16 cellular contexts compared by ENCODE assay signal in the genomic region with DNA sequence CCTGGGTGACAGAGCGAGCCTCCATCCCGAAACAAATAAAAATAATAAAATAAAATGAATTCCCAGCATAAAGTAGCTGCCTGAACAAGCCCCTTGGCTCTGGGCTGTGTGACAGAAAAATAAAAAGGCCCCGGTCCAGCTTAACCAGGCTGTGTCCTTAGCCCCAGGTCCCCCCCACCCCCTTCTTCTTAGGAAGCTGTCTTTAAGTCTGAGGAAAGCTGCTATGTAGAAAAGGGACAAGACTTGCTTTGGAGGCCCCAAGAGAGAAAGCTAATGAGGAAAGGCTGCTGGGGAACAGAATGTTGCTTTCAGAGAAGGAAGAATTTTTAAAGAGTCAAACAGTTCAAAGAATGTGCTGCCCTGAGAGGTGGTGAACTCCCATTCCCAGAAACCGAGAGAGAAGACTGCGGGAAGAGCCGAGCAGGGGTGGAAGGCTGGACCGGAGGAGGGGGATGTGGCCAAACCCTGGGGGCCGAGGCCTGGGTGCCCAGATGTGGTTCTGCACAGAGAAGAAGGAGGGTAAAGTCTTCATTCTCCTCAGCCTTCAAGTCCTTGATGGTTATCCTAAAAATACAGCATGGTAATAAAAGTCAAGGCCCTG.
DNase-seq lines count a peak whose midpoint lies in the region; ATAC-seq and TF ChIP-seq lines count a peak whose summit lies in the region.
"Had no signal": no experiment of that assay in that cellular context is flagged by ENCODE, and none has a peak within 500 bp of the region (broad histone marks: within the 10 kb centered on the region; RNA-seq: fewer than 3 reads in every experiment).

No MANE protein-coding gene starts in this region.

- intact Hi-C loops in activated CD4-positive, alpha-beta memory T cell treated with anti-CD3 and anti-CD28 coated beads for 36 hours (cut with micrococcal nuclease) = no loop called here

- ATAC-seq in HG03025 (IDR thresholded peaks at IDR 0.05; ENCODE audit: low FRiP score, unreplicated experiment) = no peak
- no peak for ATAC-seq in naive thymus-derived CD8-positive, alpha-beta T cell
- ATAC-seq: activated T-cell treated with anti-CD3 and anti-CD28 coated beads, Interleukin-2, amount 50 U/mL, for 72 hours had no signal

- H3K4me1 Mint-ChIP-seq in HFFc6 (ENCODE audit: low read depth) (peaks cover 47% of the 10 kb centered on the region), endodermal cell (peaks cover 6% of the 10 kb centered on the region)
- H3K4me1 Mint-ChIP-seq in activated CD4-positive, alpha-beta memory T cell treated with anti-CD3 and anti-CD28 coated beads for 36 hours (ENCODE audit: low read depth) = no peaks in the 10 kb centered on the region
- H3K4me1 Mint-ChIP-seq in naive thymus-derived CD8-positive, alpha-beta T cell = peaks cover 0 to 9% (median 0%) of the 10 kb centered on the region in 4 donors

- no peak overlapping the region for H2BK15ac ChIP-seq in mesenchymal stem cell (ENCODE audit: low read depth, poor library complexity, severe bottlenecking)

- H3K27ac ChIP-seq in endodermal cell (ENCODE audit: low read depth, low read length) (peak overlapping the region; percentile 29), mesenchymal stem cell (ENCODE audit: low read length, poor library complexity, severe bottlenecking) (no peak overlapping the region), stomach smooth muscle (ENCODE audit: low read length) (peak overlapping the region; percentile 60)
- H3K27ac ChIP-seq: epithelial cell of prostate had no signal

- no peak overlapping the region for H4K91ac ChIP-seq in mesenchymal stem cell (ENCODE audit: low read length)

- peaks cover 3% of the 10 kb centered on the region for H3K4me1 ChIP-seq in endodermal cell (ENCODE audit: control insufficient read depth, insufficient read depth, low read length)
- peaks cover 6% of the 10 kb centered on the region for H3K4me1 ChIP-seq in mesenchymal stem cell (ENCODE audit: control insufficient read depth, insufficient read depth, low read depth, low read length)
- H3K4me1 ChIP-seq in stomach smooth muscle (ENCODE audit: control insufficient read depth, insufficient read depth, low read length) = peaks cover 20% of the 10 kb centered on the region

- H3K9me3 Mint-ChIP-seq in HFFc6 (no peaks in the 10 kb centered on the region), endodermal cell (peaks cover under 1% of the 10 kb centered on the region)
- H3K9me3 Mint-ChIP-seq in activated CD4-positive, alpha-beta memory T cell treated with anti-CD3 and anti-CD28 coated beads for 36 hours = no peaks in the 10 kb centered on the region
- H3K9me3 Mint-ChIP-seq in naive thymus-derived CD8-positive, alpha-beta T cell = no peaks in the 10 kb centered on the region
- H3K9me3 Mint-ChIP-seq: activated T-cell treated with anti-CD3 and anti-CD28 coated beads, Interleukin-2, amount 50 U/mL, for 72 hours had no signal

- H3K27me3 Mint-ChIP-seq in HFFc6 (ENCODE audit: insufficient read depth) (no peaks in the 10 kb centered on the region), endodermal cell (ENCODE audit: insufficient read depth) (no peaks in the 10 kb centered on the region)
- no peaks in the 10 kb centered on the region for H3K27me3 Mint-ChIP-seq in activated CD4-positive, alpha-beta memory T cell treated with anti-CD3 and anti-CD28 coated beads for 36 hours
- no peaks in the 10 kb centered on the region for H3K27me3 Mint-ChIP-seq in naive thymus-derived CD8-positive, alpha-beta T cell

- peak overlapping the region in 1 of 2 experiments; percentile 30 for H2BK12ac ChIP-seq in mesenchymal stem cell (ENCODE audit: low read length in 2 of 2)

- H2BK120ac ChIP-seq in mesenchymal stem cell (ENCODE audit: low read depth, low read length) = peak overlapping the region; percentile 93

- peaks cover 9% of the 10 kb centered on the region for H3K79me1 ChIP-seq in mesenchymal stem cell (replicated peaks; ENCODE audit: low read length, poor library complexity, severe bottlenecking)

- H3K9ac ChIP-seq in endodermal cell (ENCODE audit: extremely low read depth, low read length, poor library complexity, severe bottlenecking) (no peak overlapping the region), mesenchymal stem cell (ENCODE audit: low read length) (peak overlapping the region; percentile 71), stomach smooth muscle (ENCODE audit: low read length in 2 of 2) (no peak overlapping the region)

- DNase-seq in HFFc6 (no peak), endodermal cell (no peak), mesenchymal stem cell (no peak), dermis blood vessel endothelial cell (no peak)
- DNase-seq in activated CD4-positive, alpha-beta memory T cell treated with anti-CD3 and anti-CD28 coated beads for 36 hours = no peak
- DNase-seq in naive thymus-derived CD8-positive, alpha-beta T cell = no peak
- DNase-seq: activated CD4-positive, alpha-beta T cell treated with anti-CD3 and anti-CD28 coated beads for 4 hours; activated T-cell treated with anti-CD3 and anti-CD28 coated beads, Interleukin-2, amount 50 U/mL, for 72 hours; DMS153; NCI-H1105; NCI-H510A treated with DMSO at 0.1 percent for 48 hours; T-helper 2 cell; trophoblast cell had no signal

- peak overlapping the region; percentile 29 to 95 for H3K18ac ChIP-seq in mesenchymal stem cell (ENCODE audit: low read depth in 1 of 2, low read length in 2 of 2)

- no peak overlapping the region for H2AK5ac ChIP-seq in mesenchymal stem cell (ENCODE audit: low read length, severe bottlenecking)

- H2BK5ac ChIP-seq in mesenchymal stem cell (ENCODE audit: low read depth, low read length, poor library complexity, severe bottlenecking) = no peak overlapping the region

- POLR2A ChIA-PET in activated CD4-positive, alpha-beta memory T cell treated with anti-CD3 and anti-CD28 coated beads for 36 hours (lab: Charles Lee) = no interaction called here
- POLR2A ChIA-PET in naive thymus-derived CD8-positive, alpha-beta T cell (lab: Charles Lee) = no interaction called here

- no peak overlapping the region for H2AFZ ChIP-seq in mesenchymal stem cell (ENCODE audit: low read depth, low read length)

- H3K4me3 ChIP-seq in endodermal cell (ENCODE audit: low read length) = no peak overlapping the region
- H3K4me3 ChIP-seq in mesenchymal stem cell (ENCODE audit: insufficient read depth in 1 of 2, low read depth in 1 of 2, low read length in 2 of 2) = peak overlapping the region in 1 of 2 experiments; percentile 11
- no peak overlapping the region for H3K4me3 ChIP-seq in stomach smooth muscle (ENCODE audit: low read length in 2 of 2)

- H3K9me3 ChIP-seq in endodermal cell (ENCODE audit: control insufficient read depth, low read length) (no peaks in the 10 kb centered on the region), mesenchymal stem cell (ENCODE audit: control insufficient read depth, low read length) (no peaks in the 10 kb centered on the region), stomach smooth muscle (ENCODE audit: control insufficient read depth in 2 of 2, low read length in 2 of 2) (no peaks in the 10 kb centered on the region)

- H3K36me3 Mint-ChIP-seq in HFFc6 (ENCODE audit: low read depth) (no peaks in the 10 kb centered on the region), endodermal cell (ENCODE audit: low read depth) (peaks cover 10% of the 10 kb centered on the region)
- H3K36me3 Mint-ChIP-seq in activated CD4-positive, alpha-beta memory T cell treated with anti-CD3 and anti-CD28 coated beads for 36 hours = peaks cover 9% of the 10 kb centered on the region
- peaks cover 0 to 10% (median 10%) of the 10 kb centered on the region in 3 donors for H3K36me3 Mint-ChIP-seq in naive thymus-derived CD8-positive, alpha-beta T cell

- peak overlapping the region in 1 of 2 experiments; percentile 28 for H3K4ac ChIP-seq in mesenchymal stem cell (ENCODE audit: low read depth in 1 of 2, low read length in 2 of 2)

- H3K27ac Mint-ChIP-seq in HFFc6 (peak overlapping the region; percentile 87), endodermal cell (no peak overlapping the region)
- no peak overlapping the region for H3K27ac Mint-ChIP-seq in activated CD4-positive, alpha-beta memory T cell treated with anti-CD3 and anti-CD28 coated beads for 36 hours
- H3K27ac Mint-ChIP-seq in naive thymus-derived CD8-positive, alpha-beta T cell = peak overlapping the region in 1 of 10 donors; percentile 58

- 77 to 94% methylated on average over 5 to 6 of the region's 8 CpGs for WGBS in endodermal cell (ENCODE audit: insufficient coverage in 1 of 2, insufficient read length in 1 of 2), 2 experiments
- 74% methylated on average over 7 of the region's 8 CpGs for WGBS in mesenchymal stem cell

- H3K36me3 ChIP-seq in endodermal cell (ENCODE audit: control insufficient read depth, insufficient read depth, low read length) = no peaks in the 10 kb centered on the region
- H3K36me3 ChIP-seq in mesenchymal stem cell (ENCODE audit: control insufficient read depth in 1 of 2, insufficient read depth in 2 of 2, low read depth in 1 of 2, low read length in 2 of 2) = peaks cover 0 to 8% of the 10 kb centered on the region in 2 experiments
- H3K36me3 ChIP-seq in stomach smooth muscle (ENCODE audit: control insufficient read depth in 2 of 2, insufficient read depth in 2 of 2, low read length in 2 of 2) = no peaks in the 10 kb centered on the region

- peak overlapping the region; percentile 5 for H4K8ac ChIP-seq in mesenchymal stem cell (ENCODE audit: low read length)

- H3K14ac ChIP-seq in mesenchymal stem cell (ENCODE audit: low read length in 2 of 2) = no peak overlapping the region

- no peak overlapping the region for H3K4me3 Mint-ChIP-seq in HFFc6
- no peak overlapping the region for H3K4me3 Mint-ChIP-seq in endodermal cell
- H3K4me3 Mint-ChIP-seq in activated CD4-positive, alpha-beta memory T cell treated with anti-CD3 and anti-CD28 coated beads for 36 hours = no peak overlapping the region
- no peak overlapping the region for H3K4me3 Mint-ChIP-seq in naive thymus-derived CD8-positive, alpha-beta T cell
- H3K4me3 Mint-ChIP-seq: activated T-cell treated with anti-CD3 and anti-CD28 coated beads, Interleukin-2, amount 50 U/mL, for 72 hours had no signal

- H3K27me3 ChIP-seq in endodermal cell (ENCODE audit: control insufficient read depth, insufficient read depth, low read length, poor library complexity, severe bottlenecking) (no peaks in the 10 kb centered on the region), mesenchymal stem cell (ENCODE audit: control insufficient read depth in 1 of 2, insufficient read depth in 1 of 2, low read length in 2 of 2) (no peaks in the 10 kb centered on the region), stomach smooth muscle (ENCODE audit: control insufficient read depth in 1 of 2, insufficient read depth in 2 of 2, low read length in 2 of 2) (no peaks in the 10 kb centered on the region)

- CTCF ChIA-PET in activated CD4-positive, alpha-beta memory T cell treated with anti-CD3 and anti-CD28 coated beads for 36 hours (lab: Charles Lee) = no interaction called here

- H3K4me2 ChIP-seq in mesenchymal stem cell (ENCODE audit: low read length, poor library complexity, severe bottlenecking) = no peak overlapping the region

- TF ChIP-seq CTCF in HFFc6 (IDR thresholded peaks at IDR 0.05) (no peak), endodermal cell (conservative IDR thresholded peaks at IDR 0.05) (no peak)

- H3K23ac ChIP-seq in mesenchymal stem cell (ENCODE audit: low read length in 2 of 2) = peak overlapping the region in 1 of 2 experiments; percentile 47
